ENCODE assay signal across 21 cellular contexts in the genomic region with DNA sequence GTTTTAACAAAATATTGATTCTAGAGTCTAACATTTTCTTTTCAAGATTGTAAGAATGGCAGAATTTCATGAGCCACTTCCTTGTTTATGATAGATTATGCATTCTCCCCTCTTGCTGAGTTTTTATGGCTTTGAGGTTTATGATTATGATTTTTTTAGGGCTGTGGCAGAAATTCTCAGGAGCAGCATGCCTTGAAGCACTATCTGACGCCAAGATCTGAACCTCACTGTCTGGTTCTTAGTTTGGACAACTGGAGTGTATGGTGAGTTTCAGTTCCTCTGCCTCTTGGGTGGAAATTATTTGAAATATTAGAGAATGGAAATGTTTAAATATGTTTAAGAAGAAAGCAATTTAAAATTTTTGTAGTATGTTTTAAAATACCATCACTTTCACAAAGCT.
"Had no signal": no experiment of that assay in that cellular context is flagged by ENCODE, and none has a peak within 500 bp of the region (broad histone marks: within the 10 kb centered on the region; RNA-seq: fewer than 3 reads in every experiment).

No MANE protein-coding gene starts in this region.

- H3K9me3 Mint-ChIP-seq: activated naive CD4-positive, alpha-beta T cell treated with anti-CD3 and anti-CD28 coated beads, Interleukin-2, amount 50 U/mL, for 24 hours; brain; memory B cell; nephron; T-helper 2 cell treated with Interferon-gamma antibody and Interleukin-4, amounts not matched to agents 5 μg/mL and 100 μg/mL, for 36 hours had no signal

- DNase-seq: activated CD4-positive, alpha-beta T cell treated with anti-CD3 and anti-CD28 coated beads, Interleukin-2, amount 50 U/mL, for 4 hours; activated effector memory CD4-positive, alpha-beta T cell treated with Interleukin-2 at 50 U/mL for 16 hours; amygdala; central memory CD4-positive, alpha-beta T cell; cortex of kidney; effector CD4-positive, alpha-beta T cell; esophagus squamous epithelium; foreskin fibroblast; hypothalamus; kidney; left ventricle myocardium inferior; nucleus accumbens; stimulated activated CD4-positive, alpha-beta T cell treated with anti-CD3 and anti-CD28 coated beads, Interleukin-2, amount 100 ng/mL, for 48 hours; stimulated activated naive CD4-positive, alpha-beta T cell; tibial artery had no signal

- H3K9me3 ChIP-seq: esophagus squamous epithelium, left ventricle myocardium inferior, tibial artery had no signal

- H3K27me3 Mint-ChIP-seq: activated naive CD4-positive, alpha-beta T cell treated with anti-CD3 and anti-CD28 coated beads, Interleukin-2, amount 50 U/mL, for 24 hours; brain; memory B cell had no signal

- H3K27me3 ChIP-seq: esophagus squamous epithelium, tibial artery had no signal

- H3K4me3 ChIP-seq: esophagus squamous epithelium, left ventricle myocardium inferior, tibial artery had no signal

- H3K4me1 ChIP-seq: left ventricle myocardium inferior had no signal

- H3K4me3 Mint-ChIP-seq: activated naive CD4-positive, alpha-beta T cell treated with anti-CD3 and anti-CD28 coated beads, Interleukin-2, amount 50 U/mL, for 24 hours; brain; memory B cell; T-helper 2 cell treated with Interferon-gamma antibody and Interleukin-4, amounts not matched to agents 5 μg/mL and 100 μg/mL, for 36 hours had no signal

- H3K27ac ChIP-seq: esophagus squamous epithelium, left ventricle myocardium inferior had no signal

- H3K27ac Mint-ChIP-seq: brain; T-helper 2 cell treated with Interferon-gamma antibody and Interleukin-4, amounts not matched to agents 5 μg/mL and 100 μg/mL, for 36 hours had no signal

- H3K4me1 Mint-ChIP-seq: brain had no signal

- FAIRE-seq: endothelial cell of umbilical vein, kidney had no signal
